1 cellular context compared by ENCODE assay signal in genomic region chr1:199684686-199685273, GRCh38.
TF ChIP-seq lines count a peak whose summit lies in the region.

No MANE protein-coding gene starts in this region.

TF ChIP-seq in HCT116, 20 proteins besides CTCF, POLR2A, EP300 and RAD21 (continued from another document):
- TF ChIP-seq CEBPB (IDR thresholded peaks at IDR 0.05; ENCODE audit: low read depth) (no peak), FOSL1 (IDR thresholded peaks at IDR 0.05; ENCODE audit: low read depth) (0 out of 2 replicates have a peak, but pooled peaks have one; percentile 19), CBX3 (IDR thresholded peaks at IDR 0.05; ENCODE audit: low read depth) (0 out of 2 replicates have a peak, but pooled peaks have one; percentile 43)
TF ChIP-seq in HCT116: peak in this region for 4.
